Comparison of ENCODE assay signal across 20 cellular contexts in the genomic region with DNA sequence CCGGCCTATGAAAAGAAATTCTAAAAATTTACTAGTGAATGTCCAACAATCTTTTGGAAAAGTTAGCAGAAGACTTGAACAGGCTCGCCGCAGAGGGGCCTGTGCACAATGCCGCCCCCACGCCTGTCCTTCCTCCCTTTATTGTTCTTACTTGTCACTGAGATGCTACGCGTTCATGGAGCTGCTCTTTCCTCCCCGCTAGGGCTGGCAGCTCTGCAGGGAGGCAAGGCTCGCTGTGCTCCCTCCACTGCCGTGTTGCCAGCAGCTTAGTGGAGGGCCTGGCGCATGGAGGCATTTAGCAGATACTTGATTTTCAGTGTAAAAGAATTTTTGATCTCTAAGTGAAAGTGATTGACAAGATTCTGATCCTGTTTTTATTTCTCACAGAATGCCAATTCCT. TPM values are rescaled to one million over a fixed set of nuclear protein-coding genes. Genes with fewer than 3 reads are reported as not detected.
A peak's percentile ranks its signal among the peaks of the same experiment; 100 is the strongest.
DNase-seq lines count a peak whose midpoint lies in the region; ATAC-seq and TF ChIP-seq lines count a peak whose summit lies in the region.
"Had no signal": no experiment of that assay in that cellular context is flagged by ENCODE, and none has a peak within 500 bp of the region (broad histone marks: within the 10 kb centered on the region; RNA-seq: fewer than 3 reads in every experiment).

No MANE protein-coding gene starts in this region.

- H3K9me2 ChIP-seq in GM23338 (ENCODE audit: insufficient read depth): no peaks in the 10 kb centered on the region

- H3K27me3 ChIP-seq in GM23338 (ENCODE audit: insufficient read depth): no peaks in the 10 kb centered on the region
- H3K27me3 ChIP-seq: BE2C had no signal

- in situ Hi-C loops in GM13977 (cut with MboI; ENCODE audit: low pct_unique_long_range_greater_than_20kb, low sequenced_read_pairs, unreplicated experiment): no loop called here

- H3K27ac ChIP-seq in GM23338 (ENCODE audit: low read depth): peak overlapping the region; percentile 59; the same call in 1 of the 2 replicates
- H3K27ac ChIP-seq: A549, C4-2B, HL-60 had no signal

- TF ChIP-seq CTCF in GM23338 (conservative IDR thresholded peaks at IDR 0.05; ENCODE audit: low read depth in 2 of 2) (no peak), nephron progenitor cell (IDR thresholded peaks at IDR 0.05) (no peak), GM13977 (IDR thresholded peaks at IDR 0.05; ENCODE audit: extremely low read depth, insufficient read depth, missing control alignments) (no peak)

- H3K27ac Mint-ChIP-seq in activated naive CD8-positive, alpha-beta T cell treated with anti-CD3 and anti-CD28 coated beads for 36 hours: peak overlapping the region; percentile 34
- no peak overlapping the region for H3K27ac Mint-ChIP-seq in activated naive CD8-positive, alpha-beta T cell treated with anti-CD3 and anti-CD28 coated beads, Interleukin-2, amount 50 U/mL, for 24 hours
- H3K27ac Mint-ChIP-seq in GM23338 (no peak overlapping the region), nephron progenitor cell (peak overlapping the region; percentile 52)
- H3K27ac Mint-ChIP-seq: CD8-positive, alpha-beta T cell; HFFc6 had no signal

- no peak overlapping the region for H3K4me3 Mint-ChIP-seq in activated naive CD8-positive, alpha-beta T cell treated with anti-CD3 and anti-CD28 coated beads for 36 hours
- H3K4me3 Mint-ChIP-seq in activated naive CD8-positive, alpha-beta T cell treated with anti-CD3 and anti-CD28 coated beads, Interleukin-2, amount 50 U/mL, for 24 hours: no peak overlapping the region
- H3K4me3 Mint-ChIP-seq in GM23338: no peak overlapping the region
- H3K4me3 Mint-ChIP-seq in nephron progenitor cell: no peak overlapping the region
- H3K4me3 Mint-ChIP-seq: CD8-positive, alpha-beta T cell; HFFc6 had no signal

- no peaks in the 10 kb centered on the region for H3K4me1 ChIP-seq in GM23338 (ENCODE audit: insufficient read depth)
- H3K4me1 ChIP-seq: BE2C had no signal

- no peak for DNase-seq in activated naive CD8-positive, alpha-beta T cell treated with anti-CD3 and anti-CD28 coated beads for 36 hours
- no peak for DNase-seq in activated naive CD8-positive, alpha-beta T cell treated with anti-CD3 and anti-CD28 coated beads, Interleukin-2, amount 50 U/mL, for 24 hours
- DNase-seq in GM23338 (ENCODE audit: low spot score) (no peak), cerebellum (ENCODE audit: low spot score) (peak; percentile 64), nephron progenitor cell (no peak), GM13977 (ENCODE audit: low spot score) (no peak)
- DNase-seq: BE2C; CD8-positive, alpha-beta T cell; HCEC 1CT; HFFc6; KBM-7 had no signal

- H3K36me3 ChIP-seq in GM23338 (ENCODE audit: insufficient read depth): peaks cover 22% of the 10 kb centered on the region; the same call in 1 of the 2 replicates

- peaks cover 19% of the 10 kb centered on the region for H3F3A ChIP-seq in GM23338 (replicated peaks; ENCODE audit: low read depth)

- H3K79me2 ChIP-seq in GM23338 (replicated peaks; ENCODE audit: insufficient read depth): peaks cover 19% of the 10 kb centered on the region; the same call in 1 of the 2 replicates

- ATAC-seq in activated naive CD8-positive, alpha-beta T cell treated with anti-CD3 and anti-CD28 coated beads, Interleukin-2, amount 50 U/mL, for 24 hours: no peak
- ATAC-seq in GM23338 (no peak), GM21576 (IDR thresholded peaks at IDR 0.05; ENCODE audit: unreplicated experiment) (no peak), HG03565 (IDR thresholded peaks at IDR 0.05; ENCODE audit: unreplicated experiment) (no peak)
- ATAC-seq: A549; CD8-positive, alpha-beta T cell; GM12878 had no signal

- peaks cover 21% of the 10 kb centered on the region for H3K4me1 Mint-ChIP-seq in activated naive CD8-positive, alpha-beta T cell treated with anti-CD3 and anti-CD28 coated beads for 36 hours
- H3K4me1 Mint-ChIP-seq in activated naive CD8-positive, alpha-beta T cell treated with anti-CD3 and anti-CD28 coated beads, Interleukin-2, amount 50 U/mL, for 24 hours: peaks cover 29% of the 10 kb centered on the region
- H3K4me1 Mint-ChIP-seq in GM23338: no peaks in the 10 kb centered on the region; the same call in 2 of the 3 replicates
- H3K4me1 Mint-ChIP-seq in nephron progenitor cell: no peaks in the 10 kb centered on the region

- H3K9me3 Mint-ChIP-seq in activated naive CD8-positive, alpha-beta T cell treated with anti-CD3 and anti-CD28 coated beads for 36 hours: no peaks in the 10 kb centered on the region
- H3K9me3 Mint-ChIP-seq in activated naive CD8-positive, alpha-beta T cell treated with anti-CD3 and anti-CD28 coated beads, Interleukin-2, amount 50 U/mL, for 24 hours: no peaks in the 10 kb centered on the region
- H3K9me3 Mint-ChIP-seq in GM23338 (no peaks in the 10 kb centered on the region; the same call in 2 of the 3 replicates), nephron progenitor cell (no peaks in the 10 kb centered on the region)
- H3K9me3 Mint-ChIP-seq: CD8-positive, alpha-beta T cell; HFFc6 had no signal

- no peak overlapping the region for H3K4me2 ChIP-seq in GM23338
- H3K4me2 ChIP-seq: A549 had no signal

- H3K27me3 Mint-ChIP-seq in activated naive CD8-positive, alpha-beta T cell treated with anti-CD3 and anti-CD28 coated beads for 36 hours: no peaks in the 10 kb centered on the region
- no peaks in the 10 kb centered on the region for H3K27me3 Mint-ChIP-seq in activated naive CD8-positive, alpha-beta T cell treated with anti-CD3 and anti-CD28 coated beads, Interleukin-2, amount 50 U/mL, for 24 hours
- peaks cover 14% of the 10 kb centered on the region for H3K27me3 Mint-ChIP-seq in GM23338 (ENCODE audit: insufficient read depth, low read depth, poor library complexity)
- no peaks in the 10 kb centered on the region for H3K27me3 Mint-ChIP-seq in nephron progenitor cell (ENCODE audit: low read depth, poor library complexity)

- peaks cover 23% of the 10 kb centered on the region for H4K20me1 ChIP-seq in GM23338 (replicated peaks; ENCODE audit: insufficient read depth)

- H3K36me3 Mint-ChIP-seq in activated naive CD8-positive, alpha-beta T cell treated with anti-CD3 and anti-CD28 coated beads for 36 hours: peaks cover 32% of the 10 kb centered on the region
- peaks cover 45% of the 10 kb centered on the region for H3K36me3 Mint-ChIP-seq in activated naive CD8-positive, alpha-beta T cell treated with anti-CD3 and anti-CD28 coated beads, Interleukin-2, amount 50 U/mL, for 24 hours (ENCODE audit: low read depth)
- H3K36me3 Mint-ChIP-seq in GM23338 (ENCODE audit: low read depth): peaks cover 81% of the 10 kb centered on the region
- peaks cover 73% of the 10 kb centered on the region for H3K36me3 Mint-ChIP-seq in nephron progenitor cell (ENCODE audit: low read depth)

- H3K4me3 ChIP-seq in GM23338: no peak overlapping the region
- H3K4me3 ChIP-seq: A549, GM12878 had no signal

- no peak overlapping the region for H2AFZ ChIP-seq in GM23338

TF ChIP-seq in GM23338, 12 proteins besides CTCF, POLR2A, EP300 and RAD21 (continues in another document):
- no peak for TF ChIP-seq EZH2 (IDR thresholded peaks at IDR 0.05; ENCODE audit: low read depth, unreplicated experiment)
- no peak for TF ChIP-seq POLR2AphosphoS5 (IDR thresholded peaks at IDR 0.05; ENCODE audit: low read depth)

RNA-seq across cellular contexts. Expression of a gene that starts 14.7 kb away (rescaled TPM):
- 10 to 100 TPM; 42.3 to 44.3 TPM for total RNA-seq in activated naive CD8-positive, alpha-beta T cell treated with anti-CD3 and anti-CD28 coated beads for 36 hours
- 33.9 and 45.9 TPM in 2 replicates for total RNA-seq in GM23338 (2014; rRNA removed; shearing (Covaris generic))
- 11.0 and 11.6 TPM in 2 replicates for polyA plus RNA-seq in GM23338 (2016; fragmentation: Nextera tagmentation; extraction: Ambion mirVana)
- 25.9 TPM for total RNA-seq in cerebellum

RNA-seq across cellular contexts. Expression of a gene that starts 24.8 kb away (rescaled TPM):
- total RNA-seq in activated naive CD8-positive, alpha-beta T cell treated with anti-CD3 and anti-CD28 coated beads for 36 hours: 10 to 100 TPM; 60.6 to 61.2 TPM
- 13.8 and 17.3 TPM in 2 replicates for total RNA-seq in GM23338 (2014; rRNA removed; shearing (Covaris generic))
- 11.4 and 12.3 TPM in 2 replicates for polyA plus RNA-seq in GM23338 (2016; fragmentation: Nextera tagmentation; extraction: Ambion mirVana)
- 4.5 TPM for total RNA-seq in cerebellum

RNA-seq across cellular contexts. Expression of a gene that starts 30.2 kb away (rescaled TPM):
- total RNA-seq in activated naive CD8-positive, alpha-beta T cell treated with anti-CD3 and anti-CD28 coated beads for 36 hours: 10 to 100 TPM in 1 of 2 experiments, 1 to 10 TPM in 1; 9.8 to 11.5 TPM
- 59.1 and 64.8 TPM in 2 replicates for total RNA-seq in GM23338 (2014; rRNA removed; shearing (Covaris generic))
- polyA plus RNA-seq in GM23338 (2016; fragmentation: Nextera tagmentation; extraction: Ambion mirVana): 37.6 and 39.6 TPM in 2 replicates
- 10.3 TPM for total RNA-seq in cerebellum

RNA-seq across cellular contexts. Expression of a gene that starts 30.5 kb away (rescaled TPM):
- total RNA-seq in activated naive CD8-positive, alpha-beta T cell treated with anti-CD3 and anti-CD28 coated beads for 36 hours: 1 to 10 TPM; 1.2 to 1.3 TPM
- total RNA-seq in GM23338 (2014; rRNA removed; shearing (Covaris generic)): 1.3 and 1.8 TPM in 2 replicates
- 1.9 and 2.1 TPM in 2 replicates for polyA plus RNA-seq in GM23338 (2016; fragmentation: Nextera tagmentation; extraction: Ambion mirVana)
- total RNA-seq in cerebellum: not detected

RNA-seq across cellular contexts. Expression of a gene that starts 33.8 kb away (rescaled TPM):
- total RNA-seq in activated naive CD8-positive, alpha-beta T cell treated with anti-CD3 and anti-CD28 coated beads for 36 hours: not detected
- not detected in 2 replicates for total RNA-seq in GM23338 (2014; rRNA removed; shearing (Covaris generic))
- polyA plus RNA-seq in GM23338 (2016; fragmentation: Nextera tagmentation; extraction: Ambion mirVana): not detected in 2 replicates
- total RNA-seq in cerebellum: 0.45 TPM
- total RNA-seq: CD8-positive, alpha-beta T cell; Daoy; GM12878; H4; HFFc6 had no signal
- polyA plus RNA-seq: AG04450 had no signal

Comparison
In these comparisons a context has a peak if more than half of its experiments do, and no peak if none do; other contexts are left out.
1. H3K27ac Mint-ChIP-seq: peak in activated naive CD8-positive, alpha-beta T cell treated with anti-CD3 and anti-CD28 coated beads for 36 hours (single experiment) and nephron progenitor cell (single experiment); none in activated naive CD8-positive, alpha-beta T cell treated with anti-CD3 and anti-CD28 coated beads, Interleukin-2, amount 50 U/mL, for 24 hours (single experiment) and GM23338 (single experiment).